In the genomic region with DNA sequence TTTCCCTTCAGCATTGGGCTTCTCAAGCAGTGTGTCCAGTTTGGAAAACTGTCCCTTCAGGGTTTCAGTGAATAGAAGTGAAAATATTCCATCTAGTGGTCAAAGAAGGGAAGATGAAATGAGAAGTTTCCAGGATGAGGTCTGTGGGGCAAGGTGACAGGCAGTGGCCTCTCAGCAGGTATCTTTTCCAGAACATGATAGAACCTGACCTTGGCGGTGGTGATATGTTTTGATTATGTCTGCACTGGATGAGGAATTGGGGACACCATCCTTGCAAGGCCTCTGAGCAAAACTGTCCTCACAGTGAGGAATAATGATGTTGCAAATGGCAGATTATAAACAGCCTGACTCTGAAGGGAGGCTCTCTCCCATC, we compare ENCODE assay signal across 8 cellular contexts. TPM values are rescaled to one million over a fixed set of nuclear protein-coding genes. Genes with fewer than 3 reads are reported as not detected.
A peak's percentile ranks its signal among the peaks of the same experiment; 100 is the strongest.
DNase-seq lines count a peak whose midpoint lies in the region; ATAC-seq, FAIRE-seq and TF ChIP-seq lines count a peak whose summit lies in the region.
"Had no signal": no experiment of that assay in that cellular context is flagged by ENCODE, and none has a peak within 500 bp of the region (broad histone marks: within the 10 kb centered on the region; RNA-seq: fewer than 3 reads in every experiment).

No MANE protein-coding gene starts in this region.

- no peaks in the 10 kb centered on the region for H3K79me2 ChIP-seq in DOHH2 (ENCODE audit: control insufficient read depth, low read length)
- H3K79me2 ChIP-seq in endothelial cell of umbilical vein (ENCODE audit: control insufficient read depth, insufficient read depth, low read length), result no peaks in the 10 kb centered on the region

- no peak for TF ChIP-seq POLR2A in endothelial cell of umbilical vein (IDR thresholded peaks at IDR 0.05; ENCODE audit: low read depth, low read length)

- DNase-seq in NCI-H748 (lab: John Stamatoyannopoulos, UW; ENCODE audit: unreplicated experiment), result peak; percentile 24
- DNase-seq in endothelial cell of umbilical vein (ENCODE audit: low read depth, low spot score), result peak; percentile 16
- peak; percentile 52 for DNase-seq in pons (ENCODE audit: low spot score)
- no peak for DNase-seq in activated naive CD4-positive, alpha-beta T cell treated with Interleukin-2 at 50 U/mL for 16 hours
- DNase-seq: activated CD8-positive, alpha-beta memory T cell treated with anti-CD3 and anti-CD28 coated beads, Interleukin-2, amount 50 U/mL, for 4 hours had no signal

- peak; percentile 36 for TF ChIP-seq CTCF in DOHH2 (IDR thresholded peaks at IDR 0.05; ENCODE audit: low read depth, low read length, poor library complexity, severe bottlenecking)
- TF ChIP-seq CTCF in endothelial cell of umbilical vein (IDR thresholded peaks at IDR 0.05; ENCODE audit: extremely low read depth in 1 of 2, insufficient read depth in 1 of 2, low read depth in 1 of 2, low read length in 2 of 2), result no peak

- ATAC-seq in GM21447 (IDR thresholded peaks at IDR 0.05; ENCODE audit: unreplicated experiment), result no peak
- ATAC-seq in GM21717 (IDR thresholded peaks at IDR 0.05; ENCODE audit: unreplicated experiment), result no peak

- no peaks in the 10 kb centered on the region for H3K9me2 ChIP-seq in DOHH2 (replicated peaks; ENCODE audit: control insufficient read depth, low read length)

- FAIRE-seq in endothelial cell of umbilical vein (lab: Jason Lieb, UNC), result no peak

- H3K27me3 ChIP-seq in DOHH2 (ENCODE audit: control insufficient read depth, low read length), result no peaks in the 10 kb centered on the region
- H3K27me3 ChIP-seq in endothelial cell of umbilical vein (ENCODE audit: control insufficient read depth in 2 of 2, insufficient read depth in 2 of 2, low read length in 2 of 2), result no peaks in the 10 kb centered on the region

- no peaks in the 10 kb centered on the region for H3K9me1 ChIP-seq in endothelial cell of umbilical vein (replicated peaks; ENCODE audit: control insufficient read depth, extremely low read depth, insufficient read depth, low read length)

- no peak overlapping the region for H3K9ac ChIP-seq in endothelial cell of umbilical vein (replicated peaks; ENCODE audit: extremely low read depth, insufficient read depth, low read length)

- H3K4me3 ChIP-seq in DOHH2 (ENCODE audit: low read length) (no peak overlapping the region), endothelial cell of umbilical vein (replicated peaks in 1 of 3; ENCODE audit: insufficient read depth in 1 of 3, low read depth in 1 of 3, low read length in 3 of 3) (no peak overlapping the region)

- H3K36me3 ChIP-seq in DOHH2 (ENCODE audit: control insufficient read depth, low read length) (peaks cover 34% of the 10 kb centered on the region), endothelial cell of umbilical vein (ENCODE audit: control insufficient read depth in 2 of 2, extremely low read depth in 1 of 2, insufficient read depth in 2 of 2, low read length in 2 of 2) (peaks cover 0 to 2% of the 10 kb centered on the region in 2 experiments)

- H4K20me1 ChIP-seq in DOHH2 (ENCODE audit: control insufficient read depth, insufficient read depth, low read depth, low read length) (0 out of 2 replicates have a peak, but pooled peaks cover 1% of the 10 kb centered on the region), endothelial cell of umbilical vein (replicated peaks; ENCODE audit: control insufficient read depth, extremely low read depth, insufficient read depth, low read length) (no peaks in the 10 kb centered on the region)

- dilution Hi-C loops in endothelial cell of umbilical vein (cut with MboI; ENCODE audit: extremely low pct_ligation_motif_present, low sequenced_read_pairs), result no loop called here

- H3F3A ChIP-seq in DOHH2 (ENCODE audit: control insufficient read depth, insufficient read depth), result no peaks in the 10 kb centered on the region

- CTCF ChIA-PET in endothelial cell of umbilical vein (lab: Charles Lee), result no interaction called here

- H2AFZ ChIP-seq in endothelial cell of umbilical vein (ENCODE audit: low read depth, low read length), result no peak overlapping the region

- BruUV-seq in endothelial cell of umbilical vein (replicated peaks; lab: Mats Ljungman, UMichigan), result no TSS peak

- H3K4me2 ChIP-seq in DOHH2 (ENCODE audit: low read length), result no peak overlapping the region
- no peak overlapping the region for H3K4me2 ChIP-seq in endothelial cell of umbilical vein (ENCODE audit: insufficient read depth, low read length)

- no peak overlapping the region for H3K27ac ChIP-seq in DOHH2 (ENCODE audit: low read depth, low read length)
- no peak overlapping the region for H3K27ac ChIP-seq in endothelial cell of umbilical vein (ENCODE audit: insufficient read depth, low read depth, low read length)

- POLR2A ChIA-PET in endothelial cell of umbilical vein (lab: Charles Lee), result no interaction called here

- no peaks in the 10 kb centered on the region for H3K9me3 ChIP-seq in DOHH2 (ENCODE audit: control insufficient read depth, insufficient read depth, low read length)
- H3K9me3 ChIP-seq in endothelial cell of umbilical vein (replicated peaks; ENCODE audit: control insufficient read depth, insufficient read depth, low read length), result no peaks in the 10 kb centered on the region

- intact Hi-C loops in endothelial cell of umbilical vein (cut with micrococcal nuclease), result no loop called here

- H3K4me1 ChIP-seq in DOHH2 (ENCODE audit: control insufficient read depth, low read length) (no peaks in the 10 kb centered on the region), endothelial cell of umbilical vein (ENCODE audit: control insufficient read depth, extremely low read depth, insufficient read depth, low read length) (no peaks in the 10 kb centered on the region)

TF ChIP-seq in endothelial cell of umbilical vein, 7 proteins besides CTCF, POLR2A, EP300 and RAD21:
- no peak for TF ChIP-seq JUN (IDR thresholded peaks at IDR 0.05; ENCODE audit: borderline replicate concordance, insufficient read depth, insufficient read length, low read depth)
- no peak for TF ChIP-seq FOS (IDR thresholded peaks at IDR 0.05; ENCODE audit: borderline replicate concordance, insufficient read depth, low read length)
- TF ChIP-seq MYC (IDR thresholded peaks at IDR 0.05; ENCODE audit: low read depth, low read length), result no peak
- TF ChIP-seq EZH2 (IDR thresholded peaks at IDR 0.05; ENCODE audit: borderline replicate concordance, low read depth, low read length, severe bottlenecking), result no peak

RNA-seq across cellular contexts. Expression of gene GPX2, which starts 4.7 kb away (rescaled TPM):
- not detected in 2 replicates for total RNA-seq in endothelial cell of umbilical vein
- not detected in 2 replicates for polyA plus RNA-seq in endothelial cell of umbilical vein
- polyA plus RNA-seq in endothelial cell of umbilical vein (2011; cell fraction: cytosol; rRNA removed), result not detected in 2 replicates
- polyA plus RNA-seq in endothelial cell of umbilical vein (2011; cell fraction: nucleus; rRNA removed), result not detected in 2 replicates
- polyA plus RNA-seq in endothelial cell of umbilical vein (2012), result not detected in 2 replicates
- polyA minus RNA-seq in endothelial cell of umbilical vein, result not detected in 2 replicates
- polyA minus RNA-seq in endothelial cell of umbilical vein (2011; cell fraction: cytosol; rRNA and poly(A)+ RNA removed), result not detected
- 0.63 TPM in 1 of 2 replicates, not detected in the other for polyA minus RNA-seq in endothelial cell of umbilical vein (2011; cell fraction: nucleus; rRNA and poly(A)+ RNA removed)

RNA-seq across cellular contexts. Expression of gene CHURC1, which starts 23.6 kb away (rescaled TPM):
- 44.0 and 44.4 TPM in 2 replicates for total RNA-seq in endothelial cell of umbilical vein
- polyA plus RNA-seq in endothelial cell of umbilical vein, result 56.5 and 62.2 TPM in 2 replicates
- polyA plus RNA-seq in endothelial cell of umbilical vein (2011; cell fraction: cytosol; rRNA removed), result 76.4 and 79.8 TPM in 2 replicates
- polyA plus RNA-seq in endothelial cell of umbilical vein (2011; cell fraction: nucleus; rRNA removed), result 24.0 and 38.0 TPM in 2 replicates
- 44.3 and 49.5 TPM in 2 replicates for polyA plus RNA-seq in endothelial cell of umbilical vein (2012)
- 26.2 and 28.0 TPM in 2 replicates for polyA minus RNA-seq in endothelial cell of umbilical vein
- 24.3 TPM for polyA minus RNA-seq in endothelial cell of umbilical vein (2011; cell fraction: cytosol; rRNA and poly(A)+ RNA removed)
- 14.9 and 19.5 TPM in 2 replicates for polyA minus RNA-seq in endothelial cell of umbilical vein (2011; cell fraction: nucleus; rRNA and poly(A)+ RNA removed)

RNA-seq across cellular contexts. Expression of gene RAB15, which starts 34.3 kb away (rescaled TPM):
- 24.9 and 26.7 TPM in 2 replicates for total RNA-seq in endothelial cell of umbilical vein
- polyA plus RNA-seq in endothelial cell of umbilical vein, result 33.3 and 34.3 TPM in 2 replicates
- 23.0 and 27.4 TPM in 2 replicates for polyA plus RNA-seq in endothelial cell of umbilical vein (2011; cell fraction: cytosol; rRNA removed)
- polyA plus RNA-seq in endothelial cell of umbilical vein (2011; cell fraction: nucleus; rRNA removed), result 52.6 and 56.8 TPM in 2 replicates
- 18.9 and 19.7 TPM in 2 replicates for polyA plus RNA-seq in endothelial cell of umbilical vein (2012)
- 27.6 and 32.9 TPM in 2 replicates for polyA minus RNA-seq in endothelial cell of umbilical vein
- polyA minus RNA-seq in endothelial cell of umbilical vein (2011; cell fraction: cytosol; rRNA and poly(A)+ RNA removed), result not detected
- polyA minus RNA-seq in endothelial cell of umbilical vein (2011; cell fraction: nucleus; rRNA and poly(A)+ RNA removed), result 11.0 and 13.8 TPM in 2 replicates

RNA-seq across cellular contexts. Expression of gene FNTB, which starts 48.9 kb away (rescaled TPM):
- total RNA-seq in endothelial cell of umbilical vein, result 21.0 and 24.5 TPM in 2 replicates
- polyA plus RNA-seq in endothelial cell of umbilical vein, result 21.6 and 25.6 TPM in 2 replicates
- polyA plus RNA-seq in endothelial cell of umbilical vein (2011; cell fraction: cytosol; rRNA removed), result 19.3 and 19.7 TPM in 2 replicates
- 22.2 and 23.4 TPM in 2 replicates for polyA plus RNA-seq in endothelial cell of umbilical vein (2011; cell fraction: nucleus; rRNA removed)
- 9.9 and 11.6 TPM in 2 replicates for polyA plus RNA-seq in endothelial cell of umbilical vein (2012)
- polyA minus RNA-seq in endothelial cell of umbilical vein, result 34.5 and 42.1 TPM in 2 replicates
- polyA minus RNA-seq in endothelial cell of umbilical vein (2011; cell fraction: cytosol; rRNA and poly(A)+ RNA removed), result 24.9 TPM
- polyA minus RNA-seq in endothelial cell of umbilical vein (2011; cell fraction: nucleus; rRNA and poly(A)+ RNA removed), result 21.9 and 27.2 TPM in 2 replicates

RNA-seq across cellular contexts. Expression of gene SPTB, which starts 58.1 kb away (rescaled TPM):
- total RNA-seq in endothelial cell of umbilical vein, result 0.07 TPM in 1 of 2 replicates, not detected in the other
- 0.02 and 0.03 TPM in 2 replicates for polyA plus RNA-seq in endothelial cell of umbilical vein
- 0.04 and 0.05 TPM in 2 replicates for polyA plus RNA-seq in endothelial cell of umbilical vein (2011; cell fraction: cytosol; rRNA removed)
- 0.01 and 0.08 TPM in 2 replicates for polyA plus RNA-seq in endothelial cell of umbilical vein (2011; cell fraction: nucleus; rRNA removed)
- polyA plus RNA-seq in endothelial cell of umbilical vein (2012), result not detected in 2 replicates
- 0.13 TPM in 1 of 2 replicates, not detected in the other for polyA minus RNA-seq in endothelial cell of umbilical vein
- polyA minus RNA-seq in endothelial cell of umbilical vein (2011; cell fraction: cytosol; rRNA and poly(A)+ RNA removed), result not detected
- polyA minus RNA-seq in endothelial cell of umbilical vein (2011; cell fraction: nucleus; rRNA and poly(A)+ RNA removed), result 0.10 TPM in 1 of 2 replicates, not detected in the other
